Comparison of ENCODE assay signal across 24 cellular contexts in the genomic region with DNA sequence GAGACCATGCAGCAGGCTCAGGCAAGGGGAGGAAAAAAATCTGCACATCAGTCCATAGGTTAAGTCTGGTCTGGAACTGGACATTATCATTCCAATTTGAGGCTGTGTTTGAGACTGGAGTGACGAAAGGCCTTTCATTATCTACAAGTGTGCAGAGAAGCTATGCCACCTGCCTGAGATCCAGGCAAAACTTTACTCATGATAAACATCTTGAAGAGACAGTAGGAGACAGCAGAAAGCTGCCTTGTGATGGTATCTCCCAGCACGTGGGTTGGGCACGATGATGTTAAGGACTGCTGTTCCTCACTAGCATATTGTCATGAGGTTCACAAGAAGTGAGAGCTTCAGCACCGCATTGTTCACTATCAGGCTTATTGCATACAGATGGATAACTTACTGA.
DNase-seq lines count a peak whose midpoint lies in the region; ATAC-seq and TF ChIP-seq lines count a peak whose summit lies in the region.
"Had no signal": no experiment of that assay in that cellular context is flagged by ENCODE, and none has a peak within 500 bp of the region (broad histone marks: within the 10 kb centered on the region; RNA-seq: fewer than 3 reads in every experiment).

No MANE protein-coding gene starts in this region.

- H3K36me3 Mint-ChIP-seq in endodermal cell (ENCODE audit: low read depth) (peaks cover 4% of the 10 kb centered on the region), type B pancreatic cell (peaks cover 16% of the 10 kb centered on the region)
- no peaks in the 10 kb centered on the region for H3K36me3 Mint-ChIP-seq in activated naive CD4-positive, alpha-beta T cell treated with anti-CD3 and anti-CD28 coated beads, Interleukin-2, amount 50 U/mL, for 72 hours
- H3K36me3 Mint-ChIP-seq: CD14-positive monocyte; CD8-positive, alpha-beta memory T cell had no signal

- H3K27ac Mint-ChIP-seq in endodermal cell (peak overlapping the region; percentile 37), type B pancreatic cell (peak overlapping the region; percentile 32)
- H3K27ac Mint-ChIP-seq in activated naive CD4-positive, alpha-beta T cell treated with anti-CD3 and anti-CD28 coated beads, Interleukin-2, amount 50 U/mL, for 72 hours: no peak overlapping the region
- H3K27ac Mint-ChIP-seq: CD4-positive, alpha-beta T cell; CD8-positive, alpha-beta memory T cell had no signal

- no peaks in the 10 kb centered on the region for H3K9me3 ChIP-seq in cardiac muscle cell (ENCODE audit: low read depth)
- H3K9me3 ChIP-seq in endodermal cell (ENCODE audit: control insufficient read depth, low read length): no peaks in the 10 kb centered on the region
- H3K9me3 ChIP-seq: A549; BE2C; BLaER1 treated with 17β-estradiol and CSF1 and Interleukin-3, amounts not matched to agents 10 nM and 100 nM had no signal

- no peak overlapping the region for H2BK15ac ChIP-seq in mesendoderm (replicated peaks; ENCODE audit: low read depth)

- H4K8ac ChIP-seq in mesendoderm (ENCODE audit: low read depth, low read length): no peak overlapping the region

- no peaks in the 10 kb centered on the region for H3K36me3 ChIP-seq in cardiac muscle cell
- H3K36me3 ChIP-seq in endodermal cell (ENCODE audit: control insufficient read depth, insufficient read depth, low read length): peaks cover 37% of the 10 kb centered on the region
- no peaks in the 10 kb centered on the region for H3K36me3 ChIP-seq in mesendoderm (ENCODE audit: control insufficient read depth, insufficient read depth, low read length)
- H3K36me3 ChIP-seq: BE2C; BLaER1 treated with 17β-estradiol and CSF1 and Interleukin-3, amounts not matched to agents 10 nM and 100 nM had no signal

- peaks cover 56% of the 10 kb centered on the region for H3K4me1 ChIP-seq in cardiac muscle cell (ENCODE audit: low read depth)
- H3K4me1 ChIP-seq in endodermal cell (ENCODE audit: control insufficient read depth, insufficient read depth, low read length): peaks cover 31% of the 10 kb centered on the region
- peaks cover 23% of the 10 kb centered on the region for H3K4me1 ChIP-seq in mesendoderm (ENCODE audit: control insufficient read depth, low read depth, low read length)

- H3K4me3 ChIP-seq in cardiac muscle cell (no peak overlapping the region), endodermal cell (ENCODE audit: low read length) (no peak overlapping the region), mesendoderm (ENCODE audit: low read length) (no peak overlapping the region)
- H3K4me3 ChIP-seq: A549; BLaER1 treated with 17β-estradiol and CSF1 and Interleukin-3, amounts not matched to agents 10 nM and 100 nM; GM12878 had no signal

- H3K4me1 Mint-ChIP-seq in endodermal cell (peaks cover 35% of the 10 kb centered on the region), type B pancreatic cell (ENCODE audit: unreplicated experiment) (peaks cover 29% of the 10 kb centered on the region)
- H3K4me1 Mint-ChIP-seq: CD14-positive monocyte; CD8-positive, alpha-beta memory T cell had no signal

- no peak for TF ChIP-seq CTCF in cardiac muscle cell (IDR thresholded peaks at IDR 0.05; ENCODE audit: low read depth, low read length)
- TF ChIP-seq CTCF in endodermal cell (conservative IDR thresholded peaks at IDR 0.05): no peak
- TF ChIP-seq CTCF in type B pancreatic cell (conservative IDR thresholded peaks at IDR 0.05): no peak

- intact Hi-C loops in Right ventricle myocardium superior (cut with DNase I): no loop called here

- H2BK120ac ChIP-seq in mesendoderm (ENCODE audit: low read depth, low read length): no peak overlapping the region

- H3K27me3 ChIP-seq in cardiac muscle cell: no peaks in the 10 kb centered on the region
- H3K27me3 ChIP-seq in endodermal cell (ENCODE audit: control insufficient read depth, insufficient read depth, low read length, poor library complexity, severe bottlenecking): no peaks in the 10 kb centered on the region
- H3K27me3 ChIP-seq in mesendoderm (ENCODE audit: insufficient read depth, low read length, poor library complexity): no peaks in the 10 kb centered on the region
- H3K27me3 ChIP-seq: BE2C; BLaER1 treated with 17β-estradiol and CSF1 and Interleukin-3, amounts not matched to agents 10 nM and 100 nM had no signal

- no peak overlapping the region for H3K4me2 ChIP-seq in mesendoderm (ENCODE audit: low read length)
- H3K4me2 ChIP-seq: A549; BLaER1 treated with 17β-estradiol and CSF1 and Interleukin-3, amounts not matched to agents 10 nM and 100 nM had no signal

- no peaks in the 10 kb centered on the region for H3K79me2 ChIP-seq in mesendoderm (ENCODE audit: control insufficient read depth, insufficient read depth, low read length)

- peak overlapping the region; percentile 6 for H3K56ac ChIP-seq in mesendoderm (ENCODE audit: low read length)

- DNase-seq in cardiac muscle cell (ENCODE audit: low read depth in 1 of 2, low spot score in 1 of 2) (no peak), Right ventricle myocardium superior (no peak), endodermal cell (no peak), mesendoderm (no peak), type B pancreatic cell (ENCODE audit: extremely low spot score, unreplicated experiment) (no peak), nucleus accumbens (lab: John Stamatoyannopoulos, UW) (no peak)
- no peak for DNase-seq in activated naive CD4-positive, alpha-beta T cell treated with anti-CD3 and anti-CD28 coated beads, Interleukin-2, amount 50 U/mL, for 72 hours (ENCODE audit: low spot score in 2 of 2)
- no peak for DNase-seq in activated CD4-positive, alpha-beta T cell treated with anti-CD3 and anti-CD28 coated beads, Interleukin-2, amount 50 U/mL, for 1 hour
- DNase-seq: 8988T; ACHN; AML-193; BE2C; CD4-positive, alpha-beta T cell; CD8-positive, alpha-beta memory T cell; DMS 273 treated with DMSO at 0.1 percent for 48 hours; DMS79; EL; GDM1; H7; HCEC 1CT had no signal

- no peak overlapping the region for H3K4me3 Mint-ChIP-seq in endodermal cell
- no peak overlapping the region for H3K4me3 Mint-ChIP-seq in type B pancreatic cell
- H3K4me3 Mint-ChIP-seq: CD14-positive monocyte; CD4-positive, alpha-beta T cell; CD8-positive, alpha-beta memory T cell had no signal

- no peak overlapping the region for H2BK5ac ChIP-seq in mesendoderm (ENCODE audit: low read length)

- no peaks in the 10 kb centered on the region for H3K27me3 Mint-ChIP-seq in endodermal cell (ENCODE audit: insufficient read depth)
- H3K27me3 Mint-ChIP-seq in type B pancreatic cell: no peaks in the 10 kb centered on the region
- H3K27me3 Mint-ChIP-seq: CD4-positive, alpha-beta T cell had no signal

- H4K5ac ChIP-seq in mesendoderm (ENCODE audit: low read length): no peak overlapping the region

- H3K9ac ChIP-seq in endodermal cell (ENCODE audit: extremely low read depth, low read length, poor library complexity, severe bottlenecking): no peak overlapping the region
- H3K9ac ChIP-seq in mesendoderm (ENCODE audit: low read length): no peak overlapping the region
- H3K9ac ChIP-seq: BLaER1 treated with 17β-estradiol and CSF1 and Interleukin-3, amounts not matched to agents 10 nM and 100 nM had no signal

- WGBS in endodermal cell (ENCODE audit: insufficient coverage in 1 of 2, insufficient read length in 1 of 2), 2 experiments: 84 to 95% methylated on average over 3 to 4 of the region's 4 CpGs
- WGBS in mesendoderm (ENCODE audit: extremely low coverage, insufficient coverage, low lambda C conversion rate): no CpG with 5 or more reads among the region's 4 CpGs

- H3K4ac ChIP-seq in mesendoderm (ENCODE audit: low read depth, low read length): no peak overlapping the region

- H3K79me1 ChIP-seq in mesendoderm (ENCODE audit: low read length): no peaks in the 10 kb centered on the region

- no peak overlapping the region for H3K23ac ChIP-seq in mesendoderm (ENCODE audit: low read length)

- H3K9me3 Mint-ChIP-seq in endodermal cell (no peaks in the 10 kb centered on the region), type B pancreatic cell (no peaks in the 10 kb centered on the region)
- no peaks in the 10 kb centered on the region for H3K9me3 Mint-ChIP-seq in activated naive CD4-positive, alpha-beta T cell treated with anti-CD3 and anti-CD28 coated beads, Interleukin-2, amount 50 U/mL, for 72 hours
- H3K9me3 Mint-ChIP-seq: CD4-positive, alpha-beta T cell; CD8-positive, alpha-beta memory T cell had no signal

- no peak for ATAC-seq in Right ventricle myocardium superior (ENCODE audit: poor library complexity)
- ATAC-seq in activated naive CD4-positive, alpha-beta T cell treated with anti-CD3 and anti-CD28 coated beads, Interleukin-2, amount 50 U/mL, for 72 hours: no peak
- ATAC-seq: A549, GM12878 had no signal

- H3K27ac ChIP-seq in cardiac muscle cell (peak overlapping the region; percentile 15), endodermal cell (ENCODE audit: low read depth, low read length) (no peak overlapping the region), mesendoderm (ENCODE audit: low read depth, low read length) (peak overlapping the region; percentile 60)
- H3K27ac ChIP-seq: A549; BLaER1 treated with 17β-estradiol and CSF1 and Interleukin-3, amounts not matched to agents 10 nM and 100 nM had no signal

- H2AK5ac ChIP-seq in mesendoderm (ENCODE audit: low read length): no peak overlapping the region

- H3K18ac ChIP-seq in mesendoderm (ENCODE audit: low read length): no peak overlapping the region

Comparison
In these comparisons a context has a peak if more than half of its experiments do, and no peak if none do; other contexts are left out.
1. H3K27ac Mint-ChIP-seq: peak in endodermal cell (single experiment) and type B pancreatic cell (single experiment); none in activated naive CD4-positive, alpha-beta T cell treated with anti-CD3 and anti-CD28 coated beads, Interleukin-2, amount 50 U/mL, for 72 hours (0 of 2).